19 cellular contexts compared by ENCODE assay signal in the genomic region with DNA sequence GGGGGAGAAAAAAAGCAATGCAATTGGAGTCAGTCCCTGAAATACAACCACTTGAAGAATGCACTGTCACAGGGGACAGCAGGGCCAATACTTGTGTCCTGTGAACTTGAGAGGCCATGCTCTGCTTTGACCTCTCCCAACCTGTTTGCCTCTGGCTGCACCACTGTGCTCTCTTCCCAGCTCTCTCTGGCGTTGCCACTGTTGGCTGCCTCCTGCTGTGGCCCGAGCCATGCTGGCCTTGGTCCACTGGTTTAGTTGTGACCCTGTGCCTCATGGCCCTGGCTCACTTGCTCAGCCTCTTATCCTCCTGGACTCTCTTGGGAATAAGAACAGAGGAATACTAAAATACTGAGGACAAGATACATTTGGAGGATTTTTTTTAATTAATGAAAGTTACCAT.
"Had no signal": no experiment of that assay in that cellular context is flagged by ENCODE, and none has a peak within 500 bp of the region (broad histone marks: within the 10 kb centered on the region; RNA-seq: fewer than 3 reads in every experiment).

No MANE protein-coding gene starts in this region.

- H3K27me3 ChIP-seq: body of pancreas, cardiac muscle cell, hepatocyte, neural progenitor cell, tibial nerve had no signal

- H3K4me1 Mint-ChIP-seq: activated CD4-positive, alpha-beta memory T cell treated with anti-CD3 and anti-CD28 coated beads, Interleukin-2, amount 10 ng/mL, durations not matched to agents 7 days and 5 days; activated naive CD8-positive, alpha-beta T cell treated with anti-CD3 and anti-CD28 coated beads, Interleukin-2, amount 50 U/mL, for 24 hours; naive thymus-derived CD4-positive, alpha-beta T cell had no signal

- H3K27me3 Mint-ChIP-seq: activated CD4-positive, alpha-beta memory T cell treated with anti-CD3 and anti-CD28 coated beads, Interleukin-2, amount 10 ng/mL, durations not matched to agents 7 days and 5 days; activated naive CD8-positive, alpha-beta T cell treated with anti-CD3 and anti-CD28 coated beads, Interleukin-2, amount 50 U/mL, for 24 hours had no signal

- H2AFZ ChIP-seq: hepatocyte, neural progenitor cell had no signal

- H3K9me3 Mint-ChIP-seq: activated CD4-positive, alpha-beta memory T cell treated with anti-CD3 and anti-CD28 coated beads, Interleukin-2, amount 10 ng/mL, durations not matched to agents 7 days and 5 days; activated naive CD8-positive, alpha-beta T cell treated with anti-CD3 and anti-CD28 coated beads, Interleukin-2, amount 50 U/mL, for 24 hours; activated T-helper 1 cell treated with anti-CD3 and anti-CD28 coated beads, Interleukin-12 subunit alpha, Interleukin-12 subunit beta, Interleukin-2, Interleukin-4 antibody, amounts not matched to agents 30 ng/mL and 10 ng/mL and 1 ng/mL, durations not matched to agents 14 hours and 24 hours and 36 hours; naive thymus-derived CD4-positive, alpha-beta T cell; neural progenitor cell; stimulated activated naive CD8-positive, alpha-beta T cell treated with anti-CD3 and anti-CD28 coated beads, Interleukin-15, Interleukin-2, amounts not matched to agents 100 ng/mL and 50 ng/mL, for 24 hours had no signal

- H3K9me3 ChIP-seq: body of pancreas, lower lobe of right lung, tibial nerve had no signal

- H3K4me2 ChIP-seq: hepatocyte, neural progenitor cell had no signal

- H3K9ac ChIP-seq: neural progenitor cell had no signal

- H3K27ac Mint-ChIP-seq: activated CD4-positive, alpha-beta memory T cell treated with anti-CD3 and anti-CD28 coated beads, Interleukin-2, amount 10 ng/mL, durations not matched to agents 7 days and 5 days; activated CD4-positive, alpha-beta T cell treated with anti-CD3 and anti-CD28 coated beads, Interleukin-2, amount 10 ng/mL, durations not matched to agents 24 days and 14 days; activated naive CD8-positive, alpha-beta T cell treated with anti-CD3 and anti-CD28 coated beads, Interleukin-2, amount 50 U/mL, for 24 hours; activated T-helper 1 cell treated with anti-CD3 and anti-CD28 coated beads, Interleukin-12 subunit alpha, Interleukin-12 subunit beta, Interleukin-2, Interleukin-4 antibody, amounts not matched to agents 30 ng/mL and 10 ng/mL and 1 ng/mL, durations not matched to agents 14 hours and 24 hours and 36 hours; naive thymus-derived CD4-positive, alpha-beta T cell; neural progenitor cell; stimulated activated naive CD8-positive, alpha-beta T cell treated with anti-CD3 and anti-CD28 coated beads, Interleukin-15, Interleukin-2, amounts not matched to agents 100 ng/mL and 50 ng/mL, for 24 hours had no signal

- H3K36me3 Mint-ChIP-seq: neural progenitor cell had no signal

- H3K36me3 ChIP-seq: cardiac muscle cell, lower lobe of right lung, neural progenitor cell, tibial nerve had no signal

- ATAC-seq: activated CD4-positive, CD25-positive, alpha-beta regulatory T cell treated with anti-CD3 and anti-CD28 coated beads, Interleukin-2, amount 50 U/mL, for 24 hours; activated naive CD8-positive, alpha-beta T cell treated with anti-CD3 and anti-CD28 coated beads, Interleukin-2, amount 50 U/mL, for 24 hours; body of pancreas; lower lobe of right lung; naive thymus-derived CD4-positive, alpha-beta T cell had no signal

- H3K4me1 ChIP-seq: body of pancreas, lower lobe of right lung, neural progenitor cell, tibial nerve had no signal

- H3K4me3 ChIP-seq: body of pancreas, cardiac muscle cell, hepatocyte, lower lobe of right lung, neural progenitor cell, tibial nerve had no signal

- H3K4me3 Mint-ChIP-seq: activated CD4-positive, alpha-beta memory T cell treated with anti-CD3 and anti-CD28 coated beads, Interleukin-2, amount 10 ng/mL, durations not matched to agents 7 days and 5 days; activated CD4-positive, alpha-beta T cell treated with anti-CD3 and anti-CD28 coated beads, Interleukin-2, amount 10 ng/mL, durations not matched to agents 24 days and 14 days; activated naive CD8-positive, alpha-beta T cell treated with anti-CD3 and anti-CD28 coated beads, Interleukin-2, amount 50 U/mL, for 24 hours; activated T-helper 1 cell treated with anti-CD3 and anti-CD28 coated beads, Interleukin-12 subunit alpha, Interleukin-12 subunit beta, Interleukin-2, Interleukin-4 antibody, amounts not matched to agents 30 ng/mL and 10 ng/mL and 1 ng/mL, durations not matched to agents 14 hours and 24 hours and 36 hours; naive thymus-derived CD4-positive, alpha-beta T cell; neural progenitor cell; stimulated activated naive CD8-positive, alpha-beta T cell treated with anti-CD3 and anti-CD28 coated beads, Interleukin-15, Interleukin-2, amounts not matched to agents 100 ng/mL and 50 ng/mL, for 24 hours had no signal

- H3K27ac ChIP-seq: body of pancreas, cardiac muscle cell, hepatocyte, lower lobe of right lung, neural progenitor cell, tibial nerve had no signal

- DNase-seq: activated CD4-positive, alpha-beta memory T cell treated with anti-CD3 and anti-CD28 coated beads, Interleukin-2, amount 10 ng/mL, durations not matched to agents 7 days and 5 days; activated CD4-positive, alpha-beta T cell treated with anti-CD3 and anti-CD28 coated beads, Interleukin-2, amount 10 ng/mL, durations not matched to agents 24 days and 14 days; activated gamma-delta T cell; activated naive CD4-positive, alpha-beta T cell treated with anti-CD3 and anti-CD28 coated beads, Interleukin-2, amount 50 U/mL, for 16 hours; activated naive CD8-positive, alpha-beta T cell treated with anti-CD3 and anti-CD28 coated beads, Interleukin-2, amount 50 U/mL, for 24 hours; body of pancreas; effector CD4-positive, alpha-beta T cell; erythroblast; foreskin fibroblast; lower lobe of right lung; naive thymus-derived CD4-positive, alpha-beta T cell; stimulated activated CD4-positive, alpha-beta T cell treated with anti-CD3 and anti-CD28 coated beads, Interleukin-4, amount 100 ng/mL, for 4 hours had no signal
